8 cellular contexts compared by ENCODE assay signal in the genomic region with DNA sequence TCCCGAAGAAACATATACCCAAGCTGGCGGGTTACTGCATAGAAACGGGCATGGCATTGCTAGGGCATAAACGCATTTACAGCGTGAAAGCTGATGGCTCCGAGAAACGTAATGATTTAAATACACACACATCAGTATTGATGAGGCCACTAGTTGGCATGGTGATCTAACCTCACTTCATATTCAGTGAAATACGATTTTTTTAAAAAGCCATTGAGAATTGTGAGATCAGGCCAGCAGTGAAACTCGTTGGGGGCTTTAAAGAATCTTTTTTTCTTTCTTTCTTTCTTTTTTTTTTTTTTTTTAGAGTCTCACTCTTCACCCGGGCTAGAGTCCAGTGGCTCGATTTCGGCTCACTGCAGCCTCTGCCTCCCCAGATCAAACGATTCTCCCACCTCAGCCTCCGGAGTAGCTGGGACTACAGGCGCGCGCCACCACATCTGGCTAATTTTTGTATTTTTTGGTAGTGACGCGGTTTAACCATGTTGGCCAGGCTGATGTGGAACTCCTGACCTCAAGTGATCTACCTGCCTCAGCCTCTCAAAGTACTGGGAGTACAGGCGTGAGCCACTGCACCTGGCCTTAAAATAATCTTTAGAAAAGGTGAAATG. TPM values are rescaled to one million over a fixed set of nuclear protein-coding genes. Genes with fewer than 3 reads are reported as not detected.
DNase-seq lines count a peak whose midpoint lies in the region; ATAC-seq and TF ChIP-seq lines count a peak whose summit lies in the region.

No MANE protein-coding gene starts in this region.

- H3K27ac ChIP-seq in upper lobe of left lung = peak overlapping the region; percentile 95 to 98 (median 96)

- H3K27ac Mint-ChIP-seq in activated naive CD4-positive, alpha-beta T cell treated with anti-CD3 and anti-CD28 coated beads for 36 hours = no peak overlapping the region

- no peaks in the 10 kb centered on the region for H3K9me3 Mint-ChIP-seq in activated naive CD4-positive, alpha-beta T cell treated with anti-CD3 and anti-CD28 coated beads for 36 hours

- CTCF ChIA-PET in activated naive CD4-positive, alpha-beta T cell treated with anti-CD3 and anti-CD28 coated beads for 36 hours (lab: Charles Lee) = interaction anchor here (0.6 to 1.0 kb wide), 3 partner anchors 106 to 285 kb away, joined by 3 to 5 read pairs (median 3); no protein-coding TSS in a partner anchor

- TF ChIP-seq POLR2A in lower leg skin (IDR thresholded peaks at IDR 0.05) = no peak
- no peak for TF ChIP-seq POLR2A in upper lobe of left lung (IDR thresholded peaks at IDR 0.05)

- 57 to 58% methylated on average over 20 of the region's 20 CpGs for WGBS in lower leg skin, 2 donors
- WGBS in upper lobe of left lung, 2 donors = 47 to 52% methylated on average over 20 of the region's 20 CpGs

- H3K4me1 ChIP-seq in upper lobe of left lung = peaks cover 34 to 47% (median 43%) of the 10 kb centered on the region in 4 donors

- H3K4me1 Mint-ChIP-seq in activated naive CD4-positive, alpha-beta T cell treated with anti-CD3 and anti-CD28 coated beads for 36 hours (ENCODE audit: low read depth) = peaks cover 17% of the 10 kb centered on the region

- H3K36me3 Mint-ChIP-seq in activated naive CD4-positive, alpha-beta T cell treated with anti-CD3 and anti-CD28 coated beads for 36 hours (ENCODE audit: low read depth) = peaks cover 3% of the 10 kb centered on the region

- no peak for DNase-seq in activated naive CD4-positive, alpha-beta T cell treated with anti-CD3 and anti-CD28 coated beads for 36 hours
- no peak for DNase-seq in activated naive CD4-positive, alpha-beta T cell treated with anti-CD3 and anti-CD28 coated beads, Interleukin-2, amount 50 U/mL, for 16 hours
- DNase-seq in astrocyte of the cerebellum (ENCODE audit: low read depth) (no peak), lower leg skin (ENCODE audit: low spot score in 2 of 2) (no peak), upper lobe of left lung (no peak), NCI-H510A treated with DMSO at 0.1 percent for 48 hours (lab: John Stamatoyannopoulos, UW) (no peak), NCI-H1694 (lab: John Stamatoyannopoulos, UW) (no peak), NCI-H146 treated with DMSO at 0.1 percent for 48 hours (lab: John Stamatoyannopoulos, UW; ENCODE audit: unreplicated experiment) (no peak)

- H3K27me3 ChIP-seq in upper lobe of left lung = no peaks in the 10 kb centered on the region

- peak overlapping the region; percentile 79 for H3K4me3 Mint-ChIP-seq in activated naive CD4-positive, alpha-beta T cell treated with anti-CD3 and anti-CD28 coated beads for 36 hours

- intact Hi-C loops in activated naive CD4-positive, alpha-beta T cell treated with anti-CD3 and anti-CD28 coated beads for 36 hours (cut with micrococcal nuclease) = loop anchor here (2.0 to 10.0 kb wide), 3 partner anchors 24 to 862 kb away; a partner anchor contains a TSS
- intact Hi-C loops in lower leg skin (cut with DNase I; ENCODE audit: low total_unique reads) = no loop called here

- H3K27me3 Mint-ChIP-seq in activated naive CD4-positive, alpha-beta T cell treated with anti-CD3 and anti-CD28 coated beads for 36 hours (ENCODE audit: low read depth) = no peaks in the 10 kb centered on the region

- in situ Hi-C loops in astrocyte of the cerebellum (cut with HindIII; ENCODE audit: low sequenced_read_pairs) = no loop called here

- H3K36me3 ChIP-seq in upper lobe of left lung = peaks cover 0 to 4% (median 1%) of the 10 kb centered on the region in 4 donors

- no peak for TF ChIP-seq EP300 in upper lobe of left lung (IDR thresholded peaks at IDR 0.05)

- no peaks in the 10 kb centered on the region for H3K9me3 ChIP-seq in upper lobe of left lung

- peak overlapping the region; percentile 53 for H3K4me3 ChIP-seq in astrocyte of the cerebellum (ENCODE audit: low read depth, low read length)
- peak overlapping the region; percentile 44 for H3K4me3 ChIP-seq in lower leg skin (ENCODE audit: low read depth, poor library complexity, severe bottlenecking)
- peak overlapping the region; percentile 35 to 97 (median 85) for H3K4me3 ChIP-seq in upper lobe of left lung

- no peak for ATAC-seq in upper lobe of left lung (ENCODE audit: low FRiP score in 2 of 2)

- TF ChIP-seq CTCF in astrocyte of the cerebellum (IDR thresholded peaks at IDR 0.05; ENCODE audit: low read depth, low read length, missing control alignments) = no peak
- TF ChIP-seq CTCF in lower leg skin (IDR thresholded peaks at IDR 0.05) = no peak
- TF ChIP-seq CTCF in upper lobe of left lung (IDR thresholded peaks at IDR 0.05) = no peak

RNA-seq across cellular contexts. Expression of a gene that starts 2.4 kb away (rescaled TPM):
- total RNA-seq in activated naive CD4-positive, alpha-beta T cell treated with anti-CD3 and anti-CD28 coated beads for 36 hours = 1 to 10 TPM; 5.9 to 7.0 TPM
- total RNA-seq in lower leg skin = 10 to 100 TPM; 19.6 to 23.9 (median 20.7) TPM
- total RNA-seq in upper lobe of left lung = 10 to 100 TPM; 39.6 to 89.0 (median 61.5) TPM
